29 cellular contexts compared by ENCODE assay signal in genomic region chr13:82323101-82323500, GRCh38.
"Had no signal": no experiment of that assay in that cellular context is flagged by ENCODE, and none has a peak within 500 bp of the region (broad histone marks: within the 10 kb centered on the region; RNA-seq: fewer than 3 reads in every experiment).

No MANE protein-coding gene starts in this region.

- H3K27ac ChIP-seq: heart left ventricle, ovary, sigmoid colon, stomach, thyroid gland, upper lobe of right lung had no signal

- H3K4me3 Mint-ChIP-seq: activated CD4-positive, alpha-beta memory T cell treated with anti-CD3 and anti-CD28 coated beads, Interleukin-2, amount 10 ng/mL, durations not matched to agents 7 days and 5 days; activated CD4-positive, alpha-beta T cell treated with anti-CD3 and anti-CD28 coated beads, Interleukin-2, amount 10 ng/mL, durations not matched to agents 7 days and 5 days; activated naive CD4-positive, alpha-beta T cell treated with anti-CD3 and anti-CD28 coated beads, Interleukin-2, amount 50 U/mL, for 24 hours; activated naive CD8-positive, alpha-beta T cell treated with anti-CD3 and anti-CD28 coated beads, Interleukin-2, amount 50 U/mL, for 24 hours; activated T-cell treated with anti-CD3 and anti-CD28 coated beads, Interleukin-2, amount 50 U/mL, for 4 hours; activated T-helper 17 cell treated with anti-CD3 and anti-CD28 coated beads, Interleukin-2, amount 50 U/mL, for 72 hours; effector memory CD8-positive, alpha-beta T cell; naive thymus-derived CD4-positive, alpha-beta T cell; stimulated activated naive B cell treated with anti-CD40 and anti-IgM and Interleukin-4, amounts not matched to agents 10 μg/mL and 1 μg/mL and 100 μg/mL, for 72 hours; WTC11 had no signal

- H3K4me1 ChIP-seq: heart left ventricle, sigmoid colon, stomach, thyroid gland, upper lobe of right lung had no signal

- DNase-seq: activated CD4-positive, alpha-beta memory T cell treated with anti-CD3 and anti-CD28 coated beads, Interleukin-2, amount 10 ng/mL, durations not matched to agents 7 days and 5 days; activated CD4-positive, alpha-beta T cell treated with anti-CD3 and anti-CD28 coated beads for 1 hour; activated CD4-positive, alpha-beta T cell treated with anti-CD3 and anti-CD28 coated beads, Interleukin-2, amount 10 ng/mL, durations not matched to agents 7 days and 5 days; activated gamma-delta T cell treated with Interleukin-2 at 50 U/mL for 16 hours; activated naive CD8-positive, alpha-beta T cell treated with anti-CD3 and anti-CD28 coated beads, Interleukin-2, amount 50 U/mL, for 24 hours; activated T-cell treated with anti-CD3 and anti-CD28 coated beads, Interleukin-2, amount 50 U/mL, for 4 hours; amygdala; caudate nucleus; cortex of kidney; effector memory CD8-positive, alpha-beta T cell; heart left ventricle; hypothalamus; midbrain; naive thymus-derived CD4-positive, alpha-beta T cell; ovary; sigmoid colon; stimulated activated CD4-positive, alpha-beta T cell treated with anti-CD3 and anti-CD28 coated beads, Interleukin-1b, Interleukin-23, amount 100 ng/mL, for 48 hours; stimulated activated CD4-positive, alpha-beta T cell treated with anti-CD3 and anti-CD28 coated beads, Interleukin-4, amount 100 ng/mL, for 4 hours; stimulated activated CD8-positive, alpha-beta memory T cell treated with anti-CD3 and anti-CD28 coated beads, Interleukin-4, amount 100 ng/mL, for 48 hours; stimulated activated naive B cell treated with anti-CD40 and anti-IgM and Interleukin-4, amounts not matched to agents 10 μg/mL and 1 μg/mL and 100 μg/mL, for 72 hours; stomach; T1000; thyroid gland; upper lobe of right lung had no signal

- H3K27me3 ChIP-seq: heart left ventricle, ovary, sigmoid colon, stomach, thyroid gland, upper lobe of right lung had no signal

- H3K9me3 ChIP-seq: ovary, thyroid gland, upper lobe of right lung had no signal

- H3K36me3 ChIP-seq: heart left ventricle, ovary, sigmoid colon, stomach, thyroid gland, upper lobe of right lung had no signal

- H3K4me1 Mint-ChIP-seq: activated CD4-positive, alpha-beta memory T cell treated with anti-CD3 and anti-CD28 coated beads, Interleukin-2, amount 10 ng/mL, durations not matched to agents 7 days and 5 days; activated CD4-positive, alpha-beta T cell treated with anti-CD3 and anti-CD28 coated beads, Interleukin-2, amount 10 ng/mL, durations not matched to agents 7 days and 5 days; activated naive CD4-positive, alpha-beta T cell treated with anti-CD3 and anti-CD28 coated beads, Interleukin-2, amount 50 U/mL, for 24 hours; activated naive CD8-positive, alpha-beta T cell treated with anti-CD3 and anti-CD28 coated beads, Interleukin-2, amount 50 U/mL, for 24 hours; activated T-helper 17 cell treated with anti-CD3 and anti-CD28 coated beads, Interleukin-2, amount 50 U/mL, for 72 hours; naive thymus-derived CD4-positive, alpha-beta T cell; stimulated activated naive B cell treated with anti-CD40 and anti-IgM and Interleukin-4, amounts not matched to agents 10 μg/mL and 1 μg/mL and 100 μg/mL, for 72 hours had no signal

- H3K4me3 ChIP-seq: heart left ventricle, ovary, sigmoid colon, smooth muscle cell, stomach, thyroid gland, upper lobe of right lung had no signal

- H3K36me3 Mint-ChIP-seq: activated naive CD4-positive, alpha-beta T cell treated with anti-CD3 and anti-CD28 coated beads, Interleukin-2, amount 50 U/mL, for 24 hours; stimulated activated naive B cell treated with anti-CD40 and anti-IgM and Interleukin-4, amounts not matched to agents 10 μg/mL and 1 μg/mL and 100 μg/mL, for 72 hours had no signal

- ATAC-seq: activated naive CD8-positive, alpha-beta T cell treated with anti-CD3 and anti-CD28 coated beads, Interleukin-2, amount 50 U/mL, for 24 hours; activated T-cell treated with anti-CD3 and anti-CD28 coated beads, Interleukin-2, amount 50 U/mL, for 4 hours; activated T-helper 17 cell treated with anti-CD3 and anti-CD28 coated beads, Interleukin-2, amount 50 U/mL, for 72 hours; effector memory CD8-positive, alpha-beta T cell; heart left ventricle; naive thymus-derived CD4-positive, alpha-beta T cell; stimulated activated naive B cell treated with anti-CD40 and anti-IgM and Interleukin-4, amounts not matched to agents 10 μg/mL and 1 μg/mL and 100 μg/mL, for 72 hours; upper lobe of right lung; WTC11 had no signal

- H3K27me3 Mint-ChIP-seq: activated CD4-positive, alpha-beta memory T cell treated with anti-CD3 and anti-CD28 coated beads, Interleukin-2, amount 10 ng/mL, durations not matched to agents 7 days and 5 days; activated CD4-positive, alpha-beta T cell treated with anti-CD3 and anti-CD28 coated beads, Interleukin-2, amount 10 ng/mL, durations not matched to agents 7 days and 5 days; activated naive CD4-positive, alpha-beta T cell treated with anti-CD3 and anti-CD28 coated beads, Interleukin-2, amount 50 U/mL, for 24 hours; activated naive CD8-positive, alpha-beta T cell treated with anti-CD3 and anti-CD28 coated beads, Interleukin-2, amount 50 U/mL, for 24 hours; activated T-helper 17 cell treated with anti-CD3 and anti-CD28 coated beads, Interleukin-2, amount 50 U/mL, for 72 hours; effector memory CD8-positive, alpha-beta T cell; naive thymus-derived CD4-positive, alpha-beta T cell; progenitor cell of endocrine pancreas; stimulated activated naive B cell treated with anti-CD40 and anti-IgM and Interleukin-4, amounts not matched to agents 10 μg/mL and 1 μg/mL and 100 μg/mL, for 72 hours had no signal

- H3K27ac Mint-ChIP-seq: activated CD4-positive, alpha-beta memory T cell treated with anti-CD3 and anti-CD28 coated beads, Interleukin-2, amount 10 ng/mL, durations not matched to agents 7 days and 5 days; activated CD4-positive, alpha-beta T cell treated with anti-CD3 and anti-CD28 coated beads, Interleukin-2, amount 10 ng/mL, durations not matched to agents 7 days and 5 days; activated naive CD4-positive, alpha-beta T cell treated with anti-CD3 and anti-CD28 coated beads, Interleukin-2, amount 50 U/mL, for 24 hours; activated naive CD8-positive, alpha-beta T cell treated with anti-CD3 and anti-CD28 coated beads, Interleukin-2, amount 50 U/mL, for 24 hours; activated T-helper 17 cell treated with anti-CD3 and anti-CD28 coated beads, Interleukin-2, amount 50 U/mL, for 72 hours; effector memory CD8-positive, alpha-beta T cell; naive thymus-derived CD4-positive, alpha-beta T cell; progenitor cell of endocrine pancreas; stimulated activated naive B cell treated with anti-CD40 and anti-IgM and Interleukin-4, amounts not matched to agents 10 μg/mL and 1 μg/mL and 100 μg/mL, for 72 hours; WTC11 had no signal
